Comparison of ENCODE assay signal across 10 cellular contexts in the genomic region with DNA sequence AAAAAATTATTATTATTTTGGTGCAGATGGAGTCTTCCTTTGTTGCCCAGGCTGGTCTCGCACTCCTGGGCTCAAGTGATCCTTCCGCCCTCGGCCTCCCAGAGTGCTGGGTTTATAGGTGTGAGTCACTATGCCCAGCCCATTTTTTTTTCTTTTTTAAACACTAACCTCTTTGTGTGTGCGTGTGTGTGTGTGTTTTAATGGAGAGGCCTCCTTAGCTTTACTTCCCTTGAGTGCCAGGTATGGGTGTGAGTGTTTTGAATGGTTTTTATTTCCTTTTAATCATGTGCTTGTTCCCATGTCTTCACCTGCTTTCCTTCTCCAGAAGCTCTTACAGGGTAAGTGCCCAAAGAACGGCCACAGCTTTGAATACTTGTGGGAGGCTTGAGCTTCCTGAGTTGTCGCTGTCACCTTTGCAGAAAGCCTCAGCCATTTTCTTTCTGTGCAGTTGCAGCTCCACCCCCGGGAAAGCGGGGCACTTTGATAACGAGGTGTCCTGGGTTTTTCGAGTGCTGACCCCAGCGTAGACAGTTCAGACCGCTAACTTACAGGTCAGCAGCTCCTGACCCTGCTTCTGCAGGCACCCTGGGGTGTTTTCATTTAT. TPM values are rescaled to one million over a fixed set of nuclear protein-coding genes. Genes with fewer than 3 reads are reported as not detected.
DNase-seq lines count a peak whose midpoint lies in the region; ATAC-seq and TF ChIP-seq lines count a peak whose summit lies in the region.
"Had no signal": no experiment of that assay in that cellular context is flagged by ENCODE, and none has a peak within 500 bp of the region (broad histone marks: within the 10 kb centered on the region; RNA-seq: fewer than 3 reads in every experiment).

No MANE protein-coding gene starts in this region.

- no peak for TF ChIP-seq EP300 in suprapubic skin (IDR thresholded peaks at IDR 0.05)

- in situ Hi-C loops in Panc1 (cut with HindIII; ENCODE audit: low pct_unique_long_range_greater_than_20kb, low sequenced_read_pairs), result no loop called here

- DNase-seq in NCI-H2227 (lab: John Stamatoyannopoulos, UW; ENCODE audit: unreplicated experiment) (peak; percentile 42), NCI-H2227 treated with DMSO at 0.1 percent for 48 hours (lab: John Stamatoyannopoulos, UW) (no peak), Panc1 (ENCODE audit: low read depth, low spot score) (peak; percentile 36), glomerular visceral epithelial cell (ENCODE audit: extremely low spot score) (peak; percentile 65), suprapubic skin (ENCODE audit: low spot score in 2 of 2) (no peak), posterior vena cava (ENCODE audit: low spot score) (no peak)
- no peak for DNase-seq in effector CD4-positive, alpha-beta T cell
- no peak for DNase-seq in activated naive CD4-positive, alpha-beta T cell treated with anti-CD3 and anti-CD28 coated beads for 36 hours
- DNase-seq: KBM-7 had no signal

- ATAC-seq in Panc1, result peak; percentile 84

- TF ChIP-seq POLR2A in suprapubic skin (IDR thresholded peaks at IDR 0.05), result no peak

- H3K9me3 Mint-ChIP-seq in activated naive CD4-positive, alpha-beta T cell treated with anti-CD3 and anti-CD28 coated beads for 36 hours, result no peaks in the 10 kb centered on the region

- H3K4me3 Mint-ChIP-seq in activated naive CD4-positive, alpha-beta T cell treated with anti-CD3 and anti-CD28 coated beads for 36 hours, result no peak overlapping the region

- H3K4me1 Mint-ChIP-seq in activated naive CD4-positive, alpha-beta T cell treated with anti-CD3 and anti-CD28 coated beads for 36 hours (ENCODE audit: low read depth), result peaks cover 3% of the 10 kb centered on the region

- H3K4me1 ChIP-seq in Panc1 (ENCODE audit: control insufficient read depth, insufficient read depth, low read length), result peaks cover 43% of the 10 kb centered on the region
- H3K4me1 ChIP-seq in suprapubic skin, result peaks cover 46% of the 10 kb centered on the region

- POLR2A ChIA-PET in Panc1 (lab: Charles Lee), result interaction anchor here (0.6 kb wide), 2 partner anchors 10 to 1244 kb away, joined by 3 to 10 read pairs; partner anchors contain the start of gene SUPT4H1

- peaks cover 9% of the 10 kb centered on the region for H3K36me3 Mint-ChIP-seq in activated naive CD4-positive, alpha-beta T cell treated with anti-CD3 and anti-CD28 coated beads for 36 hours (ENCODE audit: low read depth)

- TF ChIP-seq CTCF in Panc1 (IDR thresholded peaks at IDR 0.05) (no peak), suprapubic skin (IDR thresholded peaks at IDR 0.05) (no peak)

- no peaks in the 10 kb centered on the region for H3K9me3 ChIP-seq in Panc1 (ENCODE audit: control insufficient read depth, insufficient read depth, low read depth, low read length)
- no peaks in the 10 kb centered on the region for H3K9me3 ChIP-seq in suprapubic skin
- H3K9me3 ChIP-seq: neutrophil had no signal

- H3K27me3 ChIP-seq in Panc1 (ENCODE audit: control insufficient read depth, insufficient read depth, low read length), result no peaks in the 10 kb centered on the region
- H3K27me3 ChIP-seq in suprapubic skin, result no peaks in the 10 kb centered on the region
- H3K27me3 ChIP-seq: neutrophil had no signal

- BruUV-seq in Panc1 (replicated peaks; lab: Mats Ljungman, UMichigan), result no TSS peak

- CTCF ChIA-PET in Panc1 (lab: Charles Lee), result interaction anchor here (0.6 kb wide), 1 partner anchor 10 kb away, joined by 3 read pairs; no protein-coding TSS in a partner anchor
- CTCF ChIA-PET in activated naive CD4-positive, alpha-beta T cell treated with anti-CD3 and anti-CD28 coated beads for 36 hours (lab: Charles Lee), result interaction anchor here (0.7 to 1.3 kb wide), 4 partner anchors 9 to 97 kb away, joined by 3 read pairs; no protein-coding TSS in a partner anchor

- no peaks in the 10 kb centered on the region for H3K36me3 ChIP-seq in Panc1 (ENCODE audit: control insufficient read depth, insufficient read depth, low read length)
- peaks cover 7% of the 10 kb centered on the region for H3K36me3 ChIP-seq in suprapubic skin

- H3K27ac ChIP-seq in Panc1 (ENCODE audit: low read length) (peak overlapping the region; percentile 76), suprapubic skin (peak overlapping the region; percentile 80)
- H3K27ac ChIP-seq: neutrophil had no signal

- H3K27me3 Mint-ChIP-seq in activated naive CD4-positive, alpha-beta T cell treated with anti-CD3 and anti-CD28 coated beads for 36 hours (ENCODE audit: low read depth), result no peaks in the 10 kb centered on the region

- 68% methylated on average over 12 of the region's 12 CpGs for WGBS in suprapubic skin

- intact Hi-C loops in Panc1 (cut with micrococcal nuclease; ENCODE audit: unreplicated experiment), result no loop called here
- intact Hi-C loops in posterior vena cava (cut with DNase I), result no loop called here
- intact Hi-C loops in activated naive CD4-positive, alpha-beta T cell treated with anti-CD3 and anti-CD28 coated beads for 36 hours (cut with micrococcal nuclease), result no loop called here

- H3K4me3 ChIP-seq in Panc1 (ENCODE audit: low read depth in 2 of 2, low read length in 2 of 2), result peak overlapping the region in 1 of 2 experiments; percentile 22; a peak in 2 of 4 replicates
- no peak overlapping the region for H3K4me3 ChIP-seq in suprapubic skin

- no peak overlapping the region for H3K27ac Mint-ChIP-seq in activated naive CD4-positive, alpha-beta T cell treated with anti-CD3 and anti-CD28 coated beads for 36 hours

RNA-seq across cellular contexts. Expression of gene AKAP1, which starts 22.6 kb away (rescaled TPM):
- total RNA-seq in Panc1 (2021; ENCODE audit: unreplicated experiment) (52.7 TPM), suprapubic skin (10 to 100 TPM; 50.1 to 76.2 (median 56.4) TPM), posterior vena cava (10 to 100 TPM; 57.1 to 57.8 TPM)
- 66.6 TPM for polyA plus RNA-seq in Panc1 (2012; ENCODE audit: insufficient read length)
- 10 to 100 TPM; 17.6 to 23.1 TPM for total RNA-seq in activated naive CD4-positive, alpha-beta T cell treated with anti-CD3 and anti-CD28 coated beads for 36 hours

Comparison
In these comparisons a context has a peak if more than half of its experiments do, and no peak if none do; other contexts are left out.
1. DNase-seq: peak in NCI-H2227 (single experiment), Panc1 (single experiment) and glomerular visceral epithelial cell (single experiment); none in NCI-H2227 treated with DMSO at 0.1 percent for 48 hours (single experiment), suprapubic skin (0 of 2), effector CD4-positive, alpha-beta T cell (single experiment), posterior vena cava (single experiment) and activated naive CD4-positive, alpha-beta T cell treated with anti-CD3 and anti-CD28 coated beads for 36 hours (single experiment).